Comparison of ENCODE assay signal across 10 cellular contexts in genomic region chr9:93950619-93951601, GRCh38. TPM values are rescaled to one million over a fixed set of nuclear protein-coding genes. Genes with fewer than 3 reads are reported as not detected.
DNase-seq lines count a peak whose midpoint lies in the region; ATAC-seq, FAIRE-seq and TF ChIP-seq lines count a peak whose summit lies in the region.
"Had no signal": no experiment of that assay in that cellular context is flagged by ENCODE, and none has a peak within 500 bp of the region (broad histone marks: within the 10 kb centered on the region; RNA-seq: fewer than 3 reads in every experiment).

No MANE protein-coding gene starts in this region.

- peak; percentile 65 for DNase-seq in activated CD8-positive, alpha-beta memory T cell treated with anti-CD3 and anti-CD28 coated beads for 24 hours
- DNase-seq in activated CD8-positive, alpha-beta memory T cell treated with anti-CD3 and anti-CD28 coated beads, Interleukin-2, amount 50 U/mL, for 4 hours, result no peak
- DNase-seq in bronchial epithelial cell (ENCODE audit: low read depth) (no peak), memory B cell (ENCODE audit: low spot score in 2 of 2) (peak in 1 of 2 donors; percentile 38), upper lobe of left lung (peak; percentile 50 to 88), HCEC 1CT (no peak), SKM-1 (lab: John Stamatoyannopoulos, UW; ENCODE audit: unreplicated experiment) (no peak)
- DNase-seq: NCI-H2081 treated with DMSO at 0.1 percent for 48 hours had no signal

- no peaks in the 10 kb centered on the region for H3K9me3 ChIP-seq in upper lobe of left lung

- peaks cover 2% of the 10 kb centered on the region for H3K9me3 Mint-ChIP-seq in memory B cell

- 0 to 3% methylated on average over 18 to 46 of the region's 47 CpGs for WGBS in upper lobe of left lung, 2 donors

- no peak for TF ChIP-seq CTCF in bronchial epithelial cell (IDR thresholded peaks at IDR 0.05; ENCODE audit: insufficient read depth, low read length, severe bottlenecking)
- TF ChIP-seq CTCF in upper lobe of left lung (IDR thresholded peaks at IDR 0.05), result no peak

- no peak overlapping the region for H3K27ac ChIP-seq in upper lobe of left lung

- peak overlapping the region; percentile 65 for H3K4me3 Mint-ChIP-seq in memory B cell

- H3K27me3 Mint-ChIP-seq in memory B cell, result peaks cover 45% of the 10 kb centered on the region

- H3K36me3 ChIP-seq in bronchial epithelial cell (ENCODE audit: control insufficient read depth, insufficient read depth, low read length) (no peaks in the 10 kb centered on the region), upper lobe of left lung (no peaks in the 10 kb centered on the region)

- H3K27me3 ChIP-seq in bronchial epithelial cell (ENCODE audit: control insufficient read depth, insufficient read depth, low read length), result peaks cover 81% of the 10 kb centered on the region
- peaks cover 2 to 90% (median 57%) of the 10 kb centered on the region in 4 donors for H3K27me3 ChIP-seq in upper lobe of left lung

- H3K4me1 Mint-ChIP-seq in memory B cell, result peaks cover 34% of the 10 kb centered on the region

- H3K4me1 ChIP-seq in upper lobe of left lung, result peaks cover 43 to 65% (median 49%) of the 10 kb centered on the region in 4 donors

- no peak for TF ChIP-seq EP300 in upper lobe of left lung (IDR thresholded peaks at IDR 0.05)

- H3K36me3 Mint-ChIP-seq in memory B cell, result peaks cover 2% of the 10 kb centered on the region

- ATAC-seq in memory B cell (ENCODE audit: low read depth) (no peak), upper lobe of left lung (ENCODE audit: low FRiP score in 2 of 2) (peak; percentile 36 to 50), GM21367 (IDR thresholded peaks at IDR 0.05; ENCODE audit: unreplicated experiment) (no peak)

- no peak for FAIRE-seq in bronchial epithelial cell (lab: Jason Lieb, UNC)
- FAIRE-seq: G401.6 had no signal

- H3K27ac Mint-ChIP-seq in memory B cell, result no peak overlapping the region

- no peak for TF ChIP-seq POLR2A in upper lobe of left lung (IDR thresholded peaks at IDR 0.05)

- H3K4me3 ChIP-seq in bronchial epithelial cell (ENCODE audit: low read depth, low read length) (peak overlapping the region; percentile 19), upper lobe of left lung (peak overlapping the region; percentile 4 to 58 (median 48))

RNA-seq across cellular contexts. Expression of gene BARX1, which starts 4.2 kb away (rescaled TPM):
- total RNA-seq in bronchial epithelial cell (0.13 TPM in 1 of 2 replicates, not detected in the other), upper lobe of left lung (not detected)

Comparison
In these comparisons a context has a peak if more than half of its experiments do, and no peak if none do; other contexts are left out.
1. DNase-seq: peak in activated CD8-positive, alpha-beta memory T cell treated with anti-CD3 and anti-CD28 coated beads for 24 hours (single experiment) and upper lobe of left lung (2 of 2); none in activated CD8-positive, alpha-beta memory T cell treated with anti-CD3 and anti-CD28 coated beads, Interleukin-2, amount 50 U/mL, for 4 hours (single experiment), bronchial epithelial cell (single experiment), HCEC 1CT (single experiment) and SKM-1 (single experiment).
2. ATAC-seq: peak in upper lobe of left lung (2 of 2); none in memory B cell (single experiment) and GM21367 (single experiment).